In the genomic region with DNA sequence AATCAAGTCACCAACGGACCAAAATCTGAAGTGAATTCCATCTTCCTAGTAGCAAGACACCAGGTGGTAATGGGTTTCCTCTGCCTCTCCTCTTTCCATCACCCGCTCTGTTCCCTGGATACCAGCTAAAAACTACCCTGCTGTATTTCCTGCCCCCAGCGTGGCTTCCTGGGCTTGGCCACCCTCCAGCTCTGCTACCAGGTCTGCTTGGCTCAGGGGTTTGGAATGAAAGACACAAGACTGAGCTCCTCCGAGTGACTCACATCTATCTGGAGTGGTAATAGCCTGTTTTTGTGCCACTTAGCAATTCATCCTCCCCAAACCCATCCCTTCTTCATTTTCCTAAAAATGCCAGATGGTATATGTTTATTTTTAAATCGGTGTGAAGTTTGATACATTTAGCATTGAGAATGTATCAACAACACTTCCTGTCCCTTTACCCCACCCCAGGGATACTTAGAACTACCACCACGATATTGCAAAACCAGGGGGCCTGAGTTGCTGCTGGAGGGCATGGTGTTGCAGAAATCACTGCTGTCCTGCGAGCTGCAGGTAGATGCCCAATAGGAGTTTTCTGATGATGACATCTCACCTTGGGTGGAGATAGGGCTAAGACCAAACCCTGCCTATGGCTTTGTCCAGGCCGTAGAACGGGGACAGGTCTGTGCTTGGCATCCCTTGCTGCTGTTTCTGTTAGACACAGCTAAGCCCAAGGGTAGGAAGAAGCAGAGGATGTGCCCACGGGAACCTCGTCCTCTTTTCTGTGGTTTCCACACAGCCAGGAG, we compare ENCODE assay signal across 12 cellular contexts. TPM values are rescaled to one million over a fixed set of nuclear protein-coding genes. Genes with fewer than 3 reads are reported as not detected.
DNase-seq lines count a peak whose midpoint lies in the region; ATAC-seq, FAIRE-seq and TF ChIP-seq lines count a peak whose summit lies in the region.
"Had no signal": no experiment of that assay in that cellular context is flagged by ENCODE, and none has a peak within 500 bp of the region (broad histone marks: within the 10 kb centered on the region; RNA-seq: fewer than 3 reads in every experiment).

No MANE protein-coding gene starts in this region.

- H3K36me3 Mint-ChIP-seq in osteocyte (ENCODE audit: unreplicated experiment) = no peaks in the 10 kb centered on the region
- H3K36me3 Mint-ChIP-seq: memory B cell had no signal

- no peak overlapping the region for H3K4me3 ChIP-seq in choroid plexus epithelial cell (ENCODE audit: low read depth, low read length)

- TF ChIP-seq CTCF in choroid plexus epithelial cell (conservative IDR thresholded peaks at IDR 0.05; ENCODE audit: low read depth, low read length) (no peak), osteocyte (IDR thresholded peaks at IDR 0.05) (no peak), GM13977 (IDR thresholded peaks at IDR 0.05; ENCODE audit: extremely low read depth, insufficient read depth, missing control alignments) (no peak)

- peaks cover 8% of the 10 kb centered on the region for H3K27me3 Mint-ChIP-seq in osteocyte (ENCODE audit: unreplicated experiment)
- H3K27me3 Mint-ChIP-seq: memory B cell had no signal

- peak overlapping the region; percentile 42 for H3K27ac Mint-ChIP-seq in osteocyte (ENCODE audit: unreplicated experiment)
- H3K27ac Mint-ChIP-seq: memory B cell had no signal

- no peak for FAIRE-seq in GM19239 (lab: Jason Lieb, UNC)
- FAIRE-seq: GM12891 had no signal

- H3K4me3 Mint-ChIP-seq in osteocyte (ENCODE audit: unreplicated experiment) = no peak overlapping the region
- H3K4me3 Mint-ChIP-seq: memory B cell had no signal

- H3K9me3 Mint-ChIP-seq in osteocyte (ENCODE audit: unreplicated experiment) = no peaks in the 10 kb centered on the region
- H3K9me3 Mint-ChIP-seq: memory B cell had no signal

- DNase-seq in COR-L47 (lab: John Stamatoyannopoulos, UW) (peak; percentile 75), NCI-H2171 treated with DMSO at 0.1 percent for 48 hours (lab: John Stamatoyannopoulos, UW) (peak; percentile 77), choroid plexus epithelial cell (ENCODE audit: low read depth) (peak; percentile 92), osteocyte (ENCODE audit: extremely low spot score, unreplicated experiment) (peak; percentile 87), GM13977 (ENCODE audit: low spot score) (no peak), GM19239 (ENCODE audit: insufficient read length, low spot score) (no peak)
- DNase-seq: activated naive CD4-positive, alpha-beta T cell treated with Interleukin-2 at 50 U/mL for 16 hours; stimulated activated naive CD4-positive, alpha-beta T cell had no signal

- ATAC-seq in GM21367 (IDR thresholded peaks at IDR 0.05; ENCODE audit: unreplicated experiment) (no peak), HG03196 (IDR thresholded peaks at IDR 0.05; ENCODE audit: unreplicated experiment) (no peak)

- in situ Hi-C loops in GM13977 (cut with MboI; ENCODE audit: low pct_unique_long_range_greater_than_20kb, low sequenced_read_pairs, unreplicated experiment) = no loop called here

- peaks cover 24% of the 10 kb centered on the region for H3K4me1 Mint-ChIP-seq in osteocyte (ENCODE audit: unreplicated experiment)

RNA-seq across cellular contexts. Expression of a gene that starts 7.5 kb away (rescaled TPM):
- total RNA-seq in osteocyte = 44.2 and 47.9 TPM in 2 replicates

RNA-seq across cellular contexts. Expression of a gene that starts 45.9 kb away (rescaled TPM):
- 43.3 and 43.5 TPM in 2 replicates for total RNA-seq in osteocyte

Comparison
In these comparisons a context has a peak if more than half of its experiments do, and no peak if none do; other contexts are left out.
1. DNase-seq: peak in COR-L47 (single experiment), NCI-H2171 treated with DMSO at 0.1 percent for 48 hours (single experiment), choroid plexus epithelial cell (single experiment) and osteocyte (single experiment); none in GM13977 (single experiment) and GM19239 (single experiment).